ENCODE assay signal across 22 cellular contexts in the genomic region with DNA sequence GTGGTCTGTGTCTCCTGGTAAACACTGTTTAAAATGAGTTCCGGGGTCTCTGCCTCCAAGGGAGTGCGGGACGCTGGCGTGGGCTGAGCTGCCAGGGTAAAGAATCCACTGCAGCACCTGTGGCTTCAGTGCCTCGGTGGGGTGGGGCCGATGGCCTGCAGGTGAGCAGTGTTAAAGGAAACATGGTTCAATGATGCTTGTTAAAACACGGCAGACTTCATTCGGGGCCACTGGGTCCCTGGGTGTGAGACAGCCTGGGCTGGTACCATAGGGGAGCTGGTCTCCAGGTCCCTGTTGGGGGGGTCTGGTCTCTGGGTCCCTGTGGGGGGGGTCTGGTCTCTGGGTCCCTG. TPM values are rescaled to one million over a fixed set of nuclear protein-coding genes. Genes with fewer than 3 reads are reported as not detected.
A peak's percentile ranks its signal among the peaks of the same experiment; 100 is the strongest.
DNase-seq lines count a peak whose midpoint lies in the region; ATAC-seq and TF ChIP-seq lines count a peak whose summit lies in the region.
"Had no signal": no experiment of that assay in that cellular context is flagged by ENCODE, and none has a peak within 500 bp of the region (broad histone marks: within the 10 kb centered on the region; RNA-seq: fewer than 3 reads in every experiment).

No MANE protein-coding gene starts in this region.

- ATAC-seq in GM23338: no peak; the same call in 2 of the 3 replicates
- ATAC-seq in activated CD4-positive, CD25-positive, alpha-beta regulatory T cell treated with anti-CD3 and anti-CD28 coated beads, Interleukin-2, amount 50 U/mL, for 24 hours: no peak
- ATAC-seq in naive thymus-derived CD4-positive, alpha-beta T cell: no peak
- ATAC-seq: CD8-positive, alpha-beta T cell; GM12878 had no signal

- H3F3A ChIP-seq in GM23338 (replicated peaks; ENCODE audit: low read depth): no peaks in the 10 kb centered on the region

- H3K9me3 Mint-ChIP-seq in activated CD4-positive, alpha-beta memory T cell treated with anti-CD3 and anti-CD28 coated beads, Interleukin-2, amount 10 ng/mL, durations not matched to agents 7 days and 5 days: no peaks in the 10 kb centered on the region
- H3K9me3 Mint-ChIP-seq in nephron: no peaks in the 10 kb centered on the region
- no peaks in the 10 kb centered on the region; the same call in 1 of the 3 replicates for H3K9me3 Mint-ChIP-seq in GM23338
- peaks cover 0 to 2% (median 0%) of the 10 kb centered on the region in 11 donors for H3K9me3 Mint-ChIP-seq in naive thymus-derived CD4-positive, alpha-beta T cell
- H3K9me3 Mint-ChIP-seq: CD8-positive, alpha-beta T cell had no signal

- H3K9me2 ChIP-seq in GM23338 (ENCODE audit: insufficient read depth): no peaks in the 10 kb centered on the region

- POLR2A ChIA-PET in activated CD4-positive, alpha-beta memory T cell treated with anti-CD3 and anti-CD28 coated beads, Interleukin-2, amount 10 ng/mL, durations not matched to agents 7 days and 5 days (lab: Charles Lee): no interaction called here
- POLR2A ChIA-PET in naive thymus-derived CD4-positive, alpha-beta T cell (lab: Charles Lee): no interaction called here

- intact Hi-C loops in naive thymus-derived CD4-positive, alpha-beta T cell (cut with micrococcal nuclease): no loop called here

- H3K4me3 ChIP-seq in H7 (ENCODE audit: insufficient read depth, low read depth, low read length) (no peak overlapping the region), GM23338 (no peak overlapping the region)
- no peak overlapping the region for H3K4me3 ChIP-seq in naive thymus-derived CD4-positive, alpha-beta T cell (ENCODE audit: low read length)
- H3K4me3 ChIP-seq: GM12878, GM23248, PC-9 had no signal

- TF ChIP-seq CTCF in nephron (IDR thresholded peaks at IDR 0.05; ENCODE audit: unreplicated experiment in 3 of 3) (no peak), GM23338 (conservative IDR thresholded peaks at IDR 0.05; ENCODE audit: low read depth in 2 of 2) (no peak)

- H3K4me3 Mint-ChIP-seq in activated CD4-positive, alpha-beta memory T cell treated with anti-CD3 and anti-CD28 coated beads, Interleukin-2, amount 10 ng/mL, durations not matched to agents 7 days and 5 days: no peak overlapping the region
- H3K4me3 Mint-ChIP-seq in nephron (no peak overlapping the region), GM23338 (no peak overlapping the region)
- H3K4me3 Mint-ChIP-seq in naive thymus-derived CD4-positive, alpha-beta T cell: no peak overlapping the region
- H3K4me3 Mint-ChIP-seq: CD8-positive, alpha-beta T cell had no signal

- H2AFZ ChIP-seq in GM23338: no peak overlapping the region
- H2AFZ ChIP-seq: GM23248, PC-9 had no signal

- no peaks in the 10 kb centered on the region for H3K4me1 ChIP-seq in GM23338 (ENCODE audit: insufficient read depth)
- H3K4me1 ChIP-seq in naive thymus-derived CD4-positive, alpha-beta T cell (ENCODE audit: control insufficient read depth in 2 of 2, insufficient read depth in 2 of 2, low read length in 2 of 2): no peaks in the 10 kb centered on the region
- H3K4me1 ChIP-seq: BE2C had no signal

- no peaks in the 10 kb centered on the region for H4K20me1 ChIP-seq in GM23338 (replicated peaks; ENCODE audit: insufficient read depth)

- H3K4me2 ChIP-seq in GM23338: no peak overlapping the region
- H3K4me2 ChIP-seq: KMS-11, PC-9 had no signal

- H3K36me3 ChIP-seq in H7 (replicated peaks; ENCODE audit: control insufficient read depth, insufficient read depth, low read length): no peaks in the 10 kb centered on the region
- no peaks in the 10 kb centered on the region for H3K36me3 ChIP-seq in GM23338 (ENCODE audit: insufficient read depth)
- H3K36me3 ChIP-seq in naive thymus-derived CD4-positive, alpha-beta T cell (ENCODE audit: control insufficient read depth in 2 of 3, insufficient read depth in 3 of 3, low read length in 3 of 3): no peaks in the 10 kb centered on the region
- H3K36me3 ChIP-seq: BE2C had no signal

- H3K27me3 Mint-ChIP-seq in activated CD4-positive, alpha-beta memory T cell treated with anti-CD3 and anti-CD28 coated beads, Interleukin-2, amount 10 ng/mL, durations not matched to agents 7 days and 5 days: no peaks in the 10 kb centered on the region
- H3K27me3 Mint-ChIP-seq in nephron (ENCODE audit: low read depth): peaks cover 15% of the 10 kb centered on the region
- peaks cover 11% of the 10 kb centered on the region for H3K27me3 Mint-ChIP-seq in GM23338 (ENCODE audit: insufficient read depth, low read depth, poor library complexity)
- H3K27me3 Mint-ChIP-seq in naive thymus-derived CD4-positive, alpha-beta T cell: no peaks in the 10 kb centered on the region

- H3K4me1 Mint-ChIP-seq in activated CD4-positive, alpha-beta memory T cell treated with anti-CD3 and anti-CD28 coated beads, Interleukin-2, amount 10 ng/mL, durations not matched to agents 7 days and 5 days: no peaks in the 10 kb centered on the region
- peaks cover 11% of the 10 kb centered on the region for H3K4me1 Mint-ChIP-seq in nephron
- H3K4me1 Mint-ChIP-seq in GM23338: no peaks in the 10 kb centered on the region
- H3K4me1 Mint-ChIP-seq in naive thymus-derived CD4-positive, alpha-beta T cell: no peaks in the 10 kb centered on the region

- H3K27ac Mint-ChIP-seq in activated CD4-positive, alpha-beta memory T cell treated with anti-CD3 and anti-CD28 coated beads, Interleukin-2, amount 10 ng/mL, durations not matched to agents 7 days and 5 days: no peak overlapping the region
- peak overlapping the region in 2 of 3 experiments; percentile 41 to 60 for H3K27ac Mint-ChIP-seq in nephron
- H3K27ac Mint-ChIP-seq in GM23338: no peak overlapping the region
- H3K27ac Mint-ChIP-seq in naive thymus-derived CD4-positive, alpha-beta T cell: no peak overlapping the region
- H3K27ac Mint-ChIP-seq: CD8-positive, alpha-beta T cell had no signal

- DNase-seq in DMS53 (lab: John Stamatoyannopoulos, UW) (peak; percentile 27), DMS53 treated with DMSO at 0.1 percent for 48 hours (lab: John Stamatoyannopoulos, UW; ENCODE audit: unreplicated experiment) (no peak), H7 (peak; percentile 56), GM23338 (ENCODE audit: low spot score) (no peak)
- peak; percentile 6 for DNase-seq in activated CD4-positive, alpha-beta memory T cell treated with anti-CD3 and anti-CD28 coated beads, Interleukin-2, amount 10 ng/mL, durations not matched to agents 7 days and 5 days
- DNase-seq in naive thymus-derived CD4-positive, alpha-beta T cell: no peak
- DNase-seq: BE2C, GDM1, GM23248, NCI-H1436, NCI-H2029 treated with DMSO at 0.1 percent for 48 hours, NCI-H748 treated with DMSO at 0.1 percent for 48 hours, PC-9 had no signal

- H3K79me2 ChIP-seq in GM23338 (replicated peaks; ENCODE audit: insufficient read depth): no peaks in the 10 kb centered on the region

- CTCF ChIA-PET in activated CD4-positive, alpha-beta memory T cell treated with anti-CD3 and anti-CD28 coated beads, Interleukin-2, amount 10 ng/mL, durations not matched to agents 7 days and 5 days (lab: Charles Lee): no interaction called here
- CTCF ChIA-PET in naive thymus-derived CD4-positive, alpha-beta T cell (lab: Charles Lee): no interaction called here

- H3K27me3 ChIP-seq in H7 (ENCODE audit: control insufficient read depth, insufficient read depth, low read length) (no peaks in the 10 kb centered on the region), GM23338 (ENCODE audit: insufficient read depth) (no peaks in the 10 kb centered on the region)
- H3K27me3 ChIP-seq in naive thymus-derived CD4-positive, alpha-beta T cell (ENCODE audit: control insufficient read depth in 2 of 2, insufficient read depth in 2 of 2, low read length in 2 of 2): no peaks in the 10 kb centered on the region
- H3K27me3 ChIP-seq: BE2C had no signal

- no peaks in the 10 kb centered on the region for H3K36me3 Mint-ChIP-seq in activated CD4-positive, alpha-beta memory T cell treated with anti-CD3 and anti-CD28 coated beads, Interleukin-2, amount 10 ng/mL, durations not matched to agents 7 days and 5 days (ENCODE audit: low read depth)
- no peaks in the 10 kb centered on the region for H3K36me3 Mint-ChIP-seq in nephron (ENCODE audit: low read depth)
- no peaks in the 10 kb centered on the region for H3K36me3 Mint-ChIP-seq in GM23338 (ENCODE audit: low read depth)
- no peaks in the 10 kb centered on the region for H3K36me3 Mint-ChIP-seq in naive thymus-derived CD4-positive, alpha-beta T cell
- H3K36me3 Mint-ChIP-seq: CD8-positive, alpha-beta T cell had no signal

- no peaks in the 10 kb centered on the region for H3K9me3 ChIP-seq in naive thymus-derived CD4-positive, alpha-beta T cell (ENCODE audit: control insufficient read depth in 2 of 3, low read length in 3 of 3)
- H3K9me3 ChIP-seq: BE2C had no signal

- H3K27ac ChIP-seq in GM23338 (ENCODE audit: low read depth): no peak overlapping the region
- no peak overlapping the region for H3K27ac ChIP-seq in naive thymus-derived CD4-positive, alpha-beta T cell (ENCODE audit: low read depth, low read length)
- H3K27ac ChIP-seq: 22Rv1, GM23248, KMS-11, PC-9 had no signal

TF ChIP-seq in GM23338, 12 proteins besides CTCF, POLR2A, EP300 and RAD21 (continues in another document):
- TF ChIP-seq STAT1 (IDR thresholded peaks at IDR 0.05; ENCODE audit: unreplicated experiment) (no peak), EZH2 (IDR thresholded peaks at IDR 0.05; ENCODE audit: low read depth, unreplicated experiment) (no peak), ZNF331 (CRISPR knock-in tag; IDR thresholded peaks at IDR 0.05; ENCODE audit: low read depth) (no peak), CREB1 (CRISPR knock-in tag; IDR thresholded peaks at IDR 0.05; ENCODE audit: low read depth) (no peak), JUNB (IDR thresholded peaks at IDR 0.05; ENCODE audit: unreplicated experiment) (no peak), POLR2AphosphoS5 (IDR thresholded peaks at IDR 0.05; ENCODE audit: low read depth) (no peak)

RNA-seq across cellular contexts. Expression of gene KNDC1, which starts 24.9 kb away (rescaled TPM):
- total RNA-seq in H7 (2014; rRNA removed; shearing (Covaris generic)): 13.7 and 16.7 TPM in 2 replicates
- 1 to 10 TPM in 1 of 2 experiments, under 1 TPM in 1; 0.55 to 1.2 TPM for total RNA-seq in activated CD4-positive, alpha-beta memory T cell treated with anti-CD3 and anti-CD28 coated beads, Interleukin-2, amount 10 ng/mL, durations not matched to agents 7 days and 5 days
- total RNA-seq in GM23338 (2014; rRNA removed; shearing (Covaris generic)): 8.2 and 16.0 TPM in 2 replicates
- polyA plus RNA-seq in GM23338 (2016; fragmentation: Nextera tagmentation; extraction: Ambion mirVana): 1.8 and 1.9 TPM in 2 replicates
- total RNA-seq in naive thymus-derived CD4-positive, alpha-beta T cell: 1 to 10 TPM in 1 of 5 experiments, under 1 TPM in 3, not detected in 1; 0.05 to 3.6 (median 0.60) TPM
- polyA plus RNA-seq in naive thymus-derived CD4-positive, alpha-beta T cell: not detected
- total RNA-seq: CD8-positive, alpha-beta T cell; M059J had no signal

RNA-seq across cellular contexts. Expression of gene ADGRA1, which starts 47.4 kb away (rescaled TPM):
- total RNA-seq in H7 (2014; rRNA removed; shearing (Covaris generic)): 0.37 and 0.62 TPM in 2 replicates
- total RNA-seq in activated CD4-positive, alpha-beta memory T cell treated with anti-CD3 and anti-CD28 coated beads, Interleukin-2, amount 10 ng/mL, durations not matched to agents 7 days and 5 days: not detected
- 0.52 and 0.66 TPM in 2 replicates for total RNA-seq in GM23338 (2014; rRNA removed; shearing (Covaris generic))
- 0.07 and 0.23 TPM in 2 replicates for polyA plus RNA-seq in GM23338 (2016; fragmentation: Nextera tagmentation; extraction: Ambion mirVana)
- total RNA-seq in naive thymus-derived CD4-positive, alpha-beta T cell: not detected
- not detected for polyA plus RNA-seq in naive thymus-derived CD4-positive, alpha-beta T cell
- total RNA-seq: CD8-positive, alpha-beta T cell; GM12878; GM23248; M059J; NCI-H460; PC-9 had no signal
- polyA plus RNA-seq: AG04450, GM12878, GM23248 had no signal

Comparison
In these comparisons a context has a peak if more than half of its experiments do, and no peak if none do; other contexts are left out.
1. DNase-seq: peak in DMS53 (single experiment), H7 (single experiment) and activated CD4-positive, alpha-beta memory T cell treated with anti-CD3 and anti-CD28 coated beads, Interleukin-2, amount 10 ng/mL, durations not matched to agents 7 days and 5 days (single experiment); none in DMS53 treated with DMSO at 0.1 percent for 48 hours (single experiment), GM23338 (single experiment) and naive thymus-derived CD4-positive, alpha-beta T cell (0 of 9).
2. H3K27ac Mint-ChIP-seq: peak in nephron (2 of 3); none in activated CD4-positive, alpha-beta memory T cell treated with anti-CD3 and anti-CD28 coated beads, Interleukin-2, amount 10 ng/mL, durations not matched to agents 7 days and 5 days (single experiment), GM23338 (single experiment) and naive thymus-derived CD4-positive, alpha-beta T cell (0 of 9).